Comparison of ENCODE assay signal across 8 cellular contexts in genomic region chr2:54569745-54570296, GRCh38.
DNase-seq lines count a peak whose midpoint lies in the region; ATAC-seq and TF ChIP-seq lines count a peak whose summit lies in the region.

No MANE protein-coding gene starts in this region.

- peaks cover 57 to 62% of the 10 kb centered on the region in 2 donors for H3K4me1 ChIP-seq in muscle layer of duodenum (ENCODE audit: control insufficient read depth in 1 of 2, insufficient read depth in 2 of 2, low read length in 2 of 2)
- H3K4me1 ChIP-seq in Karpas-422 (ENCODE audit: low read length): peaks cover 12% of the 10 kb centered on the region

- H3K9me2 ChIP-seq in Karpas-422 (replicated peaks; ENCODE audit: insufficient read depth, low read length): no peaks in the 10 kb centered on the region

- no peak for TF ChIP-seq POLR2A in lower leg skin (IDR thresholded peaks at IDR 0.05)

- no peak overlapping the region for H2AFZ ChIP-seq in Karpas-422 (ENCODE audit: low read length)

- no TSS peak for BruUV-seq in Calu3 (replicated peaks; lab: Mats Ljungman, UMichigan)

- H3K9ac ChIP-seq in Karpas-422 (ENCODE audit: low read length): no peak overlapping the region

- H3K4me3 Mint-ChIP-seq in Calu3 (ENCODE audit: low read depth, unreplicated experiment): peak overlapping the region; percentile 84
- peak overlapping the region; percentile 76 for H3K4me3 Mint-ChIP-seq in activated naive CD8-positive, alpha-beta T cell treated with anti-CD3 and anti-CD28 coated beads, Interleukin-2, amount 50 U/mL, for 24 hours

- peak; percentile 59 for DNase-seq in Calu3
- no peak for DNase-seq in activated naive CD8-positive, alpha-beta T cell treated with anti-CD3 and anti-CD28 coated beads, Interleukin-2, amount 50 U/mL, for 24 hours
- DNase-seq in Karpas-422: no peak
- DNase-seq in NCI-H2227 treated with DMSO at 0.1 percent for 48 hours (lab: John Stamatoyannopoulos, UW): no peak
- DNase-seq in lower leg skin (ENCODE audit: low spot score in 2 of 2): no peak

- peak overlapping the region; percentile 98 for H3K27ac Mint-ChIP-seq in Calu3 (ENCODE audit: unreplicated experiment)
- H3K27ac Mint-ChIP-seq in activated naive CD8-positive, alpha-beta T cell treated with anti-CD3 and anti-CD28 coated beads, Interleukin-2, amount 50 U/mL, for 24 hours: peak overlapping the region; percentile 94

- 83 to 88% methylated on average over 3 of the region's 3 CpGs for WGBS in lower leg skin, 2 donors

- peaks cover 83% of the 10 kb centered on the region for H3K4me1 Mint-ChIP-seq in Calu3 (ENCODE audit: low read depth, unreplicated experiment)
- H3K4me1 Mint-ChIP-seq in activated naive CD8-positive, alpha-beta T cell treated with anti-CD3 and anti-CD28 coated beads, Interleukin-2, amount 50 U/mL, for 24 hours: peaks cover 90% of the 10 kb centered on the region

- intact Hi-C loops in Calu3 (cut with micrococcal nuclease; ENCODE audit: unreplicated experiment) (loop anchor here (5.0 kb wide), 3 partner anchors 38 to 62 kb away; no protein-coding TSS in a partner anchor), lower leg skin (cut with DNase I; ENCODE audit: low total_unique reads) (no loop called here)

- no peaks in the 10 kb centered on the region for H3K79me2 ChIP-seq in Karpas-422 (ENCODE audit: low read length)

- H3K4me3 ChIP-seq in muscle layer of duodenum (ENCODE audit: low read depth in 1 of 2, low read length in 2 of 2) (no peak overlapping the region), Karpas-422 (ENCODE audit: low read length) (no peak overlapping the region), lower leg skin (ENCODE audit: low read depth, poor library complexity, severe bottlenecking) (no peak overlapping the region)

- H3K27me3 ChIP-seq in muscle layer of duodenum (ENCODE audit: low read depth, low read length): no peaks in the 10 kb centered on the region
- H3K27me3 ChIP-seq in Karpas-422 (ENCODE audit: low read length): no peaks in the 10 kb centered on the region

- H3K9me3 ChIP-seq in muscle layer of duodenum (ENCODE audit: control insufficient read depth in 1 of 2, low read length in 2 of 2) (no peaks in the 10 kb centered on the region), Karpas-422 (ENCODE audit: low read length) (no peaks in the 10 kb centered on the region)

- no peaks in the 10 kb centered on the region for H3K27me3 Mint-ChIP-seq in Calu3 (ENCODE audit: unreplicated experiment)
- peaks cover 2% of the 10 kb centered on the region for H3K27me3 Mint-ChIP-seq in activated naive CD8-positive, alpha-beta T cell treated with anti-CD3 and anti-CD28 coated beads, Interleukin-2, amount 50 U/mL, for 24 hours

- H3K36me3 ChIP-seq in muscle layer of duodenum (ENCODE audit: control insufficient read depth in 1 of 2, insufficient read depth in 2 of 2, low read length in 2 of 2) (no peaks in the 10 kb centered on the region), Karpas-422 (ENCODE audit: insufficient read depth, low read length) (no peaks in the 10 kb centered on the region)

- 0 out of 2 replicates have a peak, but pooled peaks cover 4% of the 10 kb centered on the region for H4K20me1 ChIP-seq in Karpas-422 (ENCODE audit: insufficient read depth, low read depth, low read length)

- TF ChIP-seq CTCF in Calu3 (IDR thresholded peaks at IDR 0.05; ENCODE audit: unreplicated experiment) (no peak), lower leg skin (IDR thresholded peaks at IDR 0.05) (no peak)

- H3K9me3 Mint-ChIP-seq in Calu3 (ENCODE audit: low read depth, unreplicated experiment): no peaks in the 10 kb centered on the region
- no peaks in the 10 kb centered on the region for H3K9me3 Mint-ChIP-seq in activated naive CD8-positive, alpha-beta T cell treated with anti-CD3 and anti-CD28 coated beads, Interleukin-2, amount 50 U/mL, for 24 hours

- H3K36me3 Mint-ChIP-seq in Calu3 (ENCODE audit: insufficient read depth, unreplicated experiment): peaks cover 96% of the 10 kb centered on the region
- H3K36me3 Mint-ChIP-seq in activated naive CD8-positive, alpha-beta T cell treated with anti-CD3 and anti-CD28 coated beads, Interleukin-2, amount 50 U/mL, for 24 hours (ENCODE audit: low read depth): peaks cover 6% of the 10 kb centered on the region

- no peak overlapping the region for H3K4me2 ChIP-seq in Karpas-422 (ENCODE audit: low read depth, low read length, poor library complexity, severe bottlenecking)

- peak; percentile 24 for ATAC-seq in HG02852 (IDR thresholded peaks at IDR 0.05; ENCODE audit: unreplicated experiment)
- no peak for ATAC-seq in activated naive CD8-positive, alpha-beta T cell treated with anti-CD3 and anti-CD28 coated beads, Interleukin-2, amount 50 U/mL, for 24 hours
- no peak for ATAC-seq in GM21367 (IDR thresholded peaks at IDR 0.05; ENCODE audit: unreplicated experiment)

- CTCF ChIA-PET in Calu3 (lab: Charles Lee): interaction anchor here (0.6 to 2.8 kb wide), 6 partner anchors 11 to 292 kb away, joined by 3 to 15 read pairs (median 6); no protein-coding TSS in a partner anchor

- H3K27ac ChIP-seq in muscle layer of duodenum (ENCODE audit: low read length) (peak overlapping the region; percentile 96), Karpas-422 (ENCODE audit: low read length) (no peak overlapping the region)
